ENCODE assay signal across 8 cellular contexts in the genomic region with DNA sequence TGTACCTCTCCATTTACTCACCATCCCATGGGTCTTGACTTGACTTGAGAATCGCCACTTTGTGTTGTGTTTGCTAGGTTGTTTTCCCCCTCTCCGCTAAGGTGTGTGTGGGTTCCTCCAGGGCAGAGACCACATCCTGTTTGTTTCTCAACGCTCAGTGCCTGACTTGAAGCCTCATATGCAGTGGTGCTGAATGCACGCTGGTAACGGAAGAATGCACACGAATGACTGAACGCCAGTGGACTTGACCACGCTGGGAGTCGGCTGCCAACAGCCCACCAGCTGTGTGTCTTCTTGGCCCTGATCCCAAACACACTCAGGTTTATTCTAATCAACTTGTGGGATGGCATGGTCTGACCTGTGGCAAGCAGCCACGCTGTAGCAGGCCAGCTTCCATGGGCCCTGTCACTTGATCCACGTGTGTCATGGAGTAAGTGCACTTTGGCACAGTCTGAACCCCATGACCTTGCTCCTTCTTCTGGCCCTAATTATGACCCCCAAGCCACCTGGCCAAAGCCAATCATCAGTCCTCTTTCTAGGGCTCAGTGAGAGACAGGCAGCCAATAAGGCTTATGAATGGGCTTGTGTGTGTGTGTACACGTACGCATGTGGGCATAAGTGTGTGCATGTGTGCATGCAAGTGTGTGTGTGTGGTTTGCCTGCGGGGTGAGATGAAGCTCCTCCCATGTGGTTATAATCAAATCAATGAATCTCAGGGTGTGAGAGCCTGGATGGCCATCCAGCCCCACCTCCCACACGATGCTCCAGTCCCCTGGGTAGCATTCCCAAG. TPM values are rescaled to one million over a fixed set of nuclear protein-coding genes. Genes with fewer than 3 reads are reported as not detected.
DNase-seq lines count a peak whose midpoint lies in the region; ATAC-seq, FAIRE-seq and TF ChIP-seq lines count a peak whose summit lies in the region.

No MANE protein-coding gene starts in this region.

- peaks cover 2% of the 10 kb centered on the region for H3K36me3 Mint-ChIP-seq in T-helper 17 cell (ENCODE audit: low read depth)
- no peaks in the 10 kb centered on the region for H3K36me3 Mint-ChIP-seq in stimulated activated effector memory CD8-positive, alpha-beta T cell treated with anti-CD3 and anti-CD28 coated beads, Interleukin-12 subunit alpha, Interleukin-12 subunit beta, amount 100 ng/mL, for 72 hours
- no peaks in the 10 kb centered on the region for H3K36me3 Mint-ChIP-seq in CD14-positive monocyte

- H3K27me3 Mint-ChIP-seq in T-helper 17 cell (no peaks in the 10 kb centered on the region), CD14-positive monocyte (ENCODE audit: low read depth in 3 of 3) (peaks cover 0 to 3% (median 2%) of the 10 kb centered on the region in 3 donors)

- H3K4me3 Mint-ChIP-seq in T-helper 17 cell: peak overlapping the region; percentile 88
- peak overlapping the region; percentile 75 for H3K4me3 Mint-ChIP-seq in stimulated activated effector memory CD8-positive, alpha-beta T cell treated with anti-CD3 and anti-CD28 coated beads, Interleukin-12 subunit alpha, Interleukin-12 subunit beta, amount 100 ng/mL, for 72 hours
- peak overlapping the region in 1 of 2 donors; percentile 72 for H3K4me3 Mint-ChIP-seq in CD14-positive monocyte

- H3K9me3 Mint-ChIP-seq in stimulated activated effector memory CD8-positive, alpha-beta T cell treated with anti-CD3 and anti-CD28 coated beads, Interleukin-12 subunit alpha, Interleukin-12 subunit beta, amount 100 ng/mL, for 72 hours: no peaks in the 10 kb centered on the region
- no peaks in the 10 kb centered on the region for H3K9me3 Mint-ChIP-seq in CD14-positive monocyte

- ATAC-seq in HG03039 (IDR thresholded peaks at IDR 0.05; ENCODE audit: unreplicated experiment) (peak; percentile 74), T-helper 17 cell (peak; percentile 80)
- ATAC-seq in stimulated activated effector memory CD8-positive, alpha-beta T cell treated with anti-CD3 and anti-CD28 coated beads, Interleukin-12 subunit alpha, Interleukin-12 subunit beta, amount 100 ng/mL, for 72 hours: peak; percentile 93

- no peaks in the 10 kb centered on the region for H3K9me3 ChIP-seq in T-helper 17 cell (ENCODE audit: control insufficient read depth, low read length, poor library complexity, severe bottlenecking)
- H3K9me3 ChIP-seq in uterus: no peaks in the 10 kb centered on the region

- peak; percentile 95 for FAIRE-seq in GM19239 (lab: Jason Lieb, UNC)
- no peak for FAIRE-seq in HTR-8/SVneo (lab: Jason Lieb, UNC)

- no peak for TF ChIP-seq CTCF in choroid plexus epithelial cell (conservative IDR thresholded peaks at IDR 0.05; ENCODE audit: low read depth, low read length)
- no peak for TF ChIP-seq CTCF in CD14-positive monocyte (IDR thresholded peaks at IDR 0.05)
- TF ChIP-seq CTCF in uterus (IDR thresholded peaks at IDR 0.05): no peak

- H3K4me1 ChIP-seq in uterus: no peaks in the 10 kb centered on the region

- DNase-seq in GM19239 (ENCODE audit: insufficient read length, low spot score): peak; percentile 70
- peak; percentile 38 to 63 (median 59) for DNase-seq in T-helper 17 cell
- DNase-seq in choroid plexus epithelial cell (ENCODE audit: low read depth): peak; percentile 50
- DNase-seq in stimulated activated effector memory CD8-positive, alpha-beta T cell treated with anti-CD3 and anti-CD28 coated beads, Interleukin-12 subunit alpha, Interleukin-12 subunit beta, amount 100 ng/mL, for 72 hours (ENCODE audit: low spot score in 2 of 2): peak; percentile 48 to 82
- DNase-seq in HTR-8/SVneo (ENCODE audit: insufficient read length, low spot score): no peak
- no peak for DNase-seq in CD14-positive monocyte (ENCODE audit: low spot score)
- no peak for DNase-seq in uterus

- intact Hi-C loops in CD14-positive monocyte (cut with micrococcal nuclease) (no loop called here), uterus (cut with DNase I; ENCODE audit: low total_unique reads) (no loop called here)

- no peaks in the 10 kb centered on the region for H3K36me3 ChIP-seq in uterus

- H3K27ac Mint-ChIP-seq in T-helper 17 cell (peak overlapping the region; percentile 100), CD14-positive monocyte (peak overlapping the region in 1 of 7 donors; percentile 39)
- H3K27ac Mint-ChIP-seq in stimulated activated effector memory CD8-positive, alpha-beta T cell treated with anti-CD3 and anti-CD28 coated beads, Interleukin-12 subunit alpha, Interleukin-12 subunit beta, amount 100 ng/mL, for 72 hours: peak overlapping the region; percentile 80

- TF ChIP-seq POLR2A in uterus (IDR thresholded peaks at IDR 0.05): no peak

- no peak overlapping the region for H3K27ac ChIP-seq in uterus

- H3K4me1 Mint-ChIP-seq in T-helper 17 cell (peaks cover 64% of the 10 kb centered on the region), CD14-positive monocyte (peaks cover 35% of the 10 kb centered on the region)
- peaks cover 81% of the 10 kb centered on the region for H3K4me1 Mint-ChIP-seq in stimulated activated effector memory CD8-positive, alpha-beta T cell treated with anti-CD3 and anti-CD28 coated beads, Interleukin-12 subunit alpha, Interleukin-12 subunit beta, amount 100 ng/mL, for 72 hours

- no peaks in the 10 kb centered on the region for H3K27me3 ChIP-seq in uterus

- H3K4me3 ChIP-seq in choroid plexus epithelial cell (ENCODE audit: low read depth, low read length) (no peak overlapping the region), uterus (no peak overlapping the region)

RNA-seq across cellular contexts. Expression of a gene that starts 6.3 kb away (rescaled TPM):
- total RNA-seq in T-helper 17 cell (100 to 1,000 TPM; 178 to 214 TPM), uterus (10 to 100 TPM; 25.4 to 79.1 (median 36.5) TPM)
- under 1 TPM; 0.24 to 0.55 TPM for polyA plus RNA-seq in CD14-positive monocyte

Comparison
In these comparisons a context has a peak if more than half of its experiments do, and no peak if none do; other contexts are left out.
1. DNase-seq: peak in GM19239 (single experiment), T-helper 17 cell (3 of 3), choroid plexus epithelial cell (single experiment) and stimulated activated effector memory CD8-positive, alpha-beta T cell treated with anti-CD3 and anti-CD28 coated beads, Interleukin-12 subunit alpha, Interleukin-12 subunit beta, amount 100 ng/mL, for 72 hours (2 of 2); none in HTR-8/SVneo (single experiment), CD14-positive monocyte (single experiment) and uterus (0 of 2).
2. Peak in every context shown above with its lines, with median percentiles within 50 percentile points of each other: ATAC-seq.